8 cellular contexts compared by ENCODE assay signal in genomic region chr11:1882265-1883238, GRCh38. TPM values are rescaled to one million over a fixed set of nuclear protein-coding genes. Genes with fewer than 3 reads are reported as not detected.
DNase-seq lines count a peak whose midpoint lies in the region; ATAC-seq and TF ChIP-seq lines count a peak whose summit lies in the region.

No MANE protein-coding gene starts in this region.

- H4K20me1 ChIP-seq in KMS-11 (ENCODE audit: insufficient read depth): no peaks in the 10 kb centered on the region

- H3K36me3 ChIP-seq in KMS-11 (ENCODE audit: insufficient read depth): no peaks in the 10 kb centered on the region
- no peaks in the 10 kb centered on the region for H3K36me3 ChIP-seq in prostate gland

- H3K4me3 ChIP-seq in KMS-11 (IDR thresholded peaks at IDR 0.05; ENCODE audit: insufficient read depth, low read depth, low read length): no peak overlapping the region
- H3K4me3 ChIP-seq in prostate gland: no peak overlapping the region

- H3K27me3 ChIP-seq in KMS-11 (ENCODE audit: insufficient read depth, low read depth): peaks cover 75% of the 10 kb centered on the region
- H3K27me3 ChIP-seq in prostate gland (replicated peaks; ENCODE audit: insufficient read depth): no peaks in the 10 kb centered on the region

- no peak overlapping the region for H3K27ac Mint-ChIP-seq in activated naive CD4-positive, alpha-beta T cell treated with anti-CD3 and anti-CD28 coated beads, Interleukin-2, amount 10 ng/mL, durations not matched to agents 7 days and 5 days

- TF ChIP-seq CTCF in KMS-11 (conservative IDR thresholded peaks at IDR 0.05; ENCODE audit: low read depth, low read length) (peak; percentile 80), prostate gland (IDR thresholded peaks at IDR 0.05) (peak; percentile 77 to 92 (median 89))

- H3K27me3 Mint-ChIP-seq in activated naive CD4-positive, alpha-beta T cell treated with anti-CD3 and anti-CD28 coated beads, Interleukin-2, amount 10 ng/mL, durations not matched to agents 7 days and 5 days: no peaks in the 10 kb centered on the region

- H3K4me1 Mint-ChIP-seq in activated naive CD4-positive, alpha-beta T cell treated with anti-CD3 and anti-CD28 coated beads, Interleukin-2, amount 10 ng/mL, durations not matched to agents 7 days and 5 days: peaks cover 9% of the 10 kb centered on the region

- no peaks in the 10 kb centered on the region for H3K79me2 ChIP-seq in KMS-11 (ENCODE audit: insufficient read depth, low read depth)

- CTCF ChIA-PET in activated naive CD4-positive, alpha-beta T cell treated with anti-CD3 and anti-CD28 coated beads, Interleukin-2, amount 10 ng/mL, durations not matched to agents 7 days and 5 days (lab: Charles Lee): interaction anchor here (0.6 to 2.6 kb wide), 26 partner anchors 9 to 271 kb away, joined by 3 to 22 read pairs (median 5); partner anchors contain the start of genes LSP1, MRPL23, PRR33 and TNNI2

- 32% methylated on average over 22 of the region's 23 CpGs for WGBS in prostate gland

- intact Hi-C loops in Right ventricle myocardium inferior (cut with DNase I) (loop anchor here (2.0 to 5.0 kb wide), 4 partner anchors 35 to 268 kb away; partner anchors contain the start of genes IGF2, TNNI2 and TNNT3), prostate gland (cut with DNase I) (loop anchor here (5.0 kb wide), 3 partner anchors 35 to 270 kb away; partner anchors contain the start of genes TNNI2 and TNNT3)

- H3K9ac ChIP-seq in KMS-11: no peak overlapping the region

- H3K36me3 Mint-ChIP-seq in activated naive CD4-positive, alpha-beta T cell treated with anti-CD3 and anti-CD28 coated beads, Interleukin-2, amount 10 ng/mL, durations not matched to agents 7 days and 5 days: peaks cover under 1% of the 10 kb centered on the region

- no peak overlapping the region for H2AFZ ChIP-seq in KMS-11 (ENCODE audit: low read depth)

- H3K9me3 ChIP-seq in prostate gland: no peaks in the 10 kb centered on the region

- ATAC-seq in Right ventricle myocardium inferior: peak; percentile 67

- no peak overlapping the region for H3K4me2 ChIP-seq in KMS-11

- H3K9me3 Mint-ChIP-seq in activated naive CD4-positive, alpha-beta T cell treated with anti-CD3 and anti-CD28 coated beads, Interleukin-2, amount 10 ng/mL, durations not matched to agents 7 days and 5 days: no peaks in the 10 kb centered on the region

- no peak for TF ChIP-seq POLR2A in prostate gland (IDR thresholded peaks at IDR 0.05)

- H3K27ac ChIP-seq in KMS-11: no peak overlapping the region
- no peak overlapping the region for H3K27ac ChIP-seq in prostate gland

- DNase-seq in NCI-H1417 (lab: John Stamatoyannopoulos, UW) (peak; percentile 41 to 79 (median 71)), NCI-H1417 treated with DMSO at 0.1 percent for 48 hours (lab: John Stamatoyannopoulos, UW) (no peak), SKM-1 (lab: John Stamatoyannopoulos, UW; ENCODE audit: unreplicated experiment) (peak; percentile 5), Right ventricle myocardium inferior (ENCODE audit: missing footprints) (peak; percentile 93), prostate gland (ENCODE audit: low spot score) (peak; percentile 63), ureter (ENCODE audit: low spot score) (peak; percentile 87)
- peak; percentile 83 for DNase-seq in activated naive CD4-positive, alpha-beta T cell treated with anti-CD3 and anti-CD28 coated beads, Interleukin-2, amount 10 ng/mL, durations not matched to agents 7 days and 5 days

- no peak overlapping the region for H3K4me3 Mint-ChIP-seq in activated naive CD4-positive, alpha-beta T cell treated with anti-CD3 and anti-CD28 coated beads, Interleukin-2, amount 10 ng/mL, durations not matched to agents 7 days and 5 days

- H3K4me1 ChIP-seq in KMS-11 (ENCODE audit: low read depth, poor library complexity, severe bottlenecking) (no peaks in the 10 kb centered on the region), prostate gland (replicated peaks) (no peaks in the 10 kb centered on the region)

RNA-seq across cellular contexts. Expression of gene PRR33, which starts 9.1 kb away (rescaled TPM):
- total RNA-seq in Right ventricle myocardium inferior: 5.0 TPM
- under 1 TPM in 1 of 2 donors, not detected in 1; 0.17 TPM for total RNA-seq in prostate gland
- total RNA-seq in ureter: not detected

RNA-seq across cellular contexts. Expression of gene LSP1, which starts 29.7 kb away (rescaled TPM):
- total RNA-seq in Right ventricle myocardium inferior (22.5 TPM), prostate gland (10 to 100 TPM in 1 of 2 donors, 1 to 10 TPM in 1; 6.7 to 11.6 TPM), ureter (47.4 TPM)

RNA-seq across cellular contexts. Expression of gene TNNT3, which starts 37.0 kb away (rescaled TPM):
- total RNA-seq in Right ventricle myocardium inferior (36.3 TPM), prostate gland (1 to 10 TPM; 4.5 to 8.4 TPM), ureter (57.7 TPM)

RNA-seq across cellular contexts. Expression of gene TNNI2, which starts 43.8 kb away (rescaled TPM):
- total RNA-seq in Right ventricle myocardium inferior (0.35 TPM), prostate gland (1 to 10 TPM in 1 of 2 donors, not detected in 1; 5.5 TPM), ureter (45.0 TPM)

RNA-seq across cellular contexts. Expression of gene SYT8, which starts 47.8 kb away (rescaled TPM):
- not detected for total RNA-seq in Right ventricle myocardium inferior
- 1 to 10 TPM; 1.7 to 4.1 TPM for total RNA-seq in prostate gland
- 159 TPM for total RNA-seq in ureter
